8 cellular contexts compared by ENCODE assay signal in the genomic region with DNA sequence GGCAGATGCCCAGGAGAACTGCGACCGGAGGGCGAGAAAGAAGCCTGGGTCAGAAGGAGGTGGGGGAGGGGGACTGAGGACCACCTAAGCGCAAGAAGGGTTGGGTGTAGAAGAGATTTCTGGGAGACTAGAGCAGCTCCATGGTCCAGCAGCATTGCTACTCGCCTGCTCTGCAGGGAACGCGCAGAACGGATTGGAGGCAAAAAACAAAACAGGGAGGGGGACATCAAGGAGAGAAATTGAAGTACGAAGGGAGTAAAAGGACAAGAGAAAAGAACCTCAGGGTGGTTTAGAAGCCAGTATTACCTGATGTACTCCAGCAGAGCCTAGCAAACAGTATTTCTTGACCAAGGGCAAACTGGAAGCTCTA. TPM values are rescaled to one million over a fixed set of nuclear protein-coding genes. Genes with fewer than 3 reads are reported as not detected.
DNase-seq lines count a peak whose midpoint lies in the region; ATAC-seq and TF ChIP-seq lines count a peak whose summit lies in the region.

No MANE protein-coding gene starts in this region.

- TF ChIP-seq CTCF in activated B cell treated with CpG ODN at 0.5 μM for 24 hours (IDR thresholded peaks at IDR 0.05) (no peak), heart right ventricle (IDR thresholded peaks at IDR 0.05) (no peak), sigmoid colon (IDR thresholded peaks at IDR 0.05) (no peak)

- TF ChIP-seq EP300 in sigmoid colon (IDR thresholded peaks at IDR 0.05), result no peak

- no peaks in the 10 kb centered on the region for H3K9me3 Mint-ChIP-seq in activated CD8-positive, alpha-beta memory T cell treated with anti-CD3 and anti-CD28 coated beads, Interleukin-2, amount 10 ng/mL, durations not matched to agents 7 days and 5 days (ENCODE audit: low read depth)
- no peaks in the 10 kb centered on the region for H3K9me3 Mint-ChIP-seq in activated B cell treated with CpG ODN at 0.5 μM for 24 hours

- H3K27me3 ChIP-seq in heart right ventricle (peaks cover 0 to 20% (median 0%) of the 10 kb centered on the region in 7 donors), sigmoid colon (no peaks in the 10 kb centered on the region)

- 4 to 7% methylated on average over 9 of the region's 9 CpGs for WGBS in heart right ventricle, 2 donors
- 6 to 11% methylated on average over 9 of the region's 9 CpGs for WGBS in sigmoid colon, 2 donors

- H3K4me1 ChIP-seq in heart right ventricle, result peaks cover 4 to 44% (median 28%) of the 10 kb centered on the region in 9 donors
- peaks cover 0 to 31% (median 29%) of the 10 kb centered on the region in 4 donors for H3K4me1 ChIP-seq in sigmoid colon

- peak overlapping the region; percentile 76 for H3K4me3 Mint-ChIP-seq in activated CD8-positive, alpha-beta memory T cell treated with anti-CD3 and anti-CD28 coated beads, Interleukin-2, amount 10 ng/mL, durations not matched to agents 7 days and 5 days
- H3K4me3 Mint-ChIP-seq in activated B cell treated with CpG ODN at 0.5 μM for 24 hours, result peak overlapping the region; percentile 84

- H3K27ac ChIP-seq in heart right ventricle (peak overlapping the region in 9 of 10 donors; percentile 22 to 83 (median 78)), sigmoid colon (peak overlapping the region; percentile 88 to 90 (median 89))

- DNase-seq in activated CD8-positive, alpha-beta memory T cell treated with anti-CD3 and anti-CD28 coated beads, Interleukin-2, amount 10 ng/mL, durations not matched to agents 7 days and 5 days, result no peak
- no peak for DNase-seq in activated CD8-positive, alpha-beta memory T cell treated with anti-CD3 and anti-CD28 coated beads, Interleukin-2, amount 50 U/mL, for 4 hours
- no peak for DNase-seq in activated B cell treated with CpG ODN at 0.5 μM for 24 hours
- no peak for DNase-seq in heart right ventricle
- DNase-seq in sigmoid colon, result peak; percentile 66
- no peak for DNase-seq in retina
- no peak for DNase-seq in stimulated activated CD4-positive, alpha-beta T cell treated with anti-CD3 and anti-CD28 coated beads, Interleukin-12 subunit alpha, Interleukin-12 subunit beta, amount 100 ng/mL, for 4 hours
- no peak for DNase-seq in NCI-H2029 treated with DMSO at 0.1 percent for 48 hours (lab: John Stamatoyannopoulos, UW)

- H3K9me3 ChIP-seq in heart right ventricle (no peaks in the 10 kb centered on the region), sigmoid colon (no peaks in the 10 kb centered on the region)

- ATAC-seq in activated CD8-positive, alpha-beta memory T cell treated with anti-CD3 and anti-CD28 coated beads, Interleukin-2, amount 10 ng/mL, durations not matched to agents 7 days and 5 days, result no peak
- ATAC-seq in activated B cell treated with CpG ODN at 0.5 μM for 24 hours (ENCODE audit: low read depth) (peak; percentile 1), heart right ventricle (peak in 4 of 8 donors; percentile 0 to 27 (median 10))

- no peak overlapping the region for H3K27ac Mint-ChIP-seq in activated CD8-positive, alpha-beta memory T cell treated with anti-CD3 and anti-CD28 coated beads, Interleukin-2, amount 10 ng/mL, durations not matched to agents 7 days and 5 days
- peak overlapping the region; percentile 86 for H3K27ac Mint-ChIP-seq in activated B cell treated with CpG ODN at 0.5 μM for 24 hours

- H3K36me3 Mint-ChIP-seq in activated CD8-positive, alpha-beta memory T cell treated with anti-CD3 and anti-CD28 coated beads, Interleukin-2, amount 10 ng/mL, durations not matched to agents 7 days and 5 days, result no peaks in the 10 kb centered on the region
- H3K36me3 Mint-ChIP-seq in activated B cell treated with CpG ODN at 0.5 μM for 24 hours (ENCODE audit: low read depth), result peaks cover 17% of the 10 kb centered on the region

- POLR2A ChIA-PET in activated B cell treated with CpG ODN at 0.5 μM for 24 hours (lab: Charles Lee), result interaction anchor here (0.5 to 2.2 kb wide), 10 partner anchors 8 to 1247 kb away, joined by 3 to 47 read pairs (median 4); no protein-coding TSS in a partner anchor

- peaks cover 0 to 4% (median 0%) of the 10 kb centered on the region in 9 donors for H3K36me3 ChIP-seq in heart right ventricle
- no peaks in the 10 kb centered on the region for H3K36me3 ChIP-seq in sigmoid colon

- peaks cover 41% of the 10 kb centered on the region for H3K27me3 Mint-ChIP-seq in activated CD8-positive, alpha-beta memory T cell treated with anti-CD3 and anti-CD28 coated beads, Interleukin-2, amount 10 ng/mL, durations not matched to agents 7 days and 5 days
- no peaks in the 10 kb centered on the region for H3K27me3 Mint-ChIP-seq in activated B cell treated with CpG ODN at 0.5 μM for 24 hours

- TF ChIP-seq POLR2A in sigmoid colon (IDR thresholded peaks at IDR 0.05), result no peak

- intact Hi-C loops in activated B cell treated with CpG ODN at 0.5 μM for 24 hours (cut with micrococcal nuclease) (loop anchor here (5.0 kb wide), 1 partner anchor 114 kb away; no protein-coding TSS in a partner anchor), heart right ventricle (cut with DNase I) (loop anchor here in 1 of 10 donors (1.0 kb wide), 1 partner anchor 16 kb away; no protein-coding TSS in a partner anchor), sigmoid colon (cut with DNase I) (loop anchor here (2.0 to 5.0 kb wide), 2 partner anchors 17 to 114 kb away; no protein-coding TSS in a partner anchor)

- H3K4me1 Mint-ChIP-seq in activated CD8-positive, alpha-beta memory T cell treated with anti-CD3 and anti-CD28 coated beads, Interleukin-2, amount 10 ng/mL, durations not matched to agents 7 days and 5 days, result peaks cover 27% of the 10 kb centered on the region
- H3K4me1 Mint-ChIP-seq in activated B cell treated with CpG ODN at 0.5 μM for 24 hours, result peaks cover 65% of the 10 kb centered on the region

- CTCF ChIA-PET in activated CD8-positive, alpha-beta memory T cell treated with anti-CD3 and anti-CD28 coated beads, Interleukin-2, amount 10 ng/mL, durations not matched to agents 7 days and 5 days (lab: Charles Lee), result interaction anchor here (0.5 to 2.3 kb wide), 6 partner anchors 11 to 27 kb away, joined by 3 to 21 read pairs (median 5); no protein-coding TSS in a partner anchor
- CTCF ChIA-PET in activated B cell treated with CpG ODN at 0.5 μM for 24 hours (lab: Charles Lee), result interaction anchor here (0.7 to 4.8 kb wide), 4 partner anchors 14 to 20 kb away, joined by 3 to 30 read pairs (median 10); no protein-coding TSS in a partner anchor

- peak overlapping the region; percentile 62 to 87 (median 78) for H3K4me3 ChIP-seq in heart right ventricle
- H3K4me3 ChIP-seq in sigmoid colon, result peak overlapping the region; percentile 76 to 89 (median 79)

RNA-seq across cellular contexts. Expression of a gene that starts 0.5 kb away (rescaled TPM):
- 1 to 10 TPM; 6.0 to 8.1 TPM for total RNA-seq in activated CD8-positive, alpha-beta memory T cell treated with anti-CD3 and anti-CD28 coated beads, Interleukin-2, amount 10 ng/mL, durations not matched to agents 7 days and 5 days
- total RNA-seq in activated B cell treated with CpG ODN at 0.5 μM for 24 hours, result 88.9 and 117 TPM in 2 replicates
- total RNA-seq in heart right ventricle, result 10 to 100 TPM; 10.2 to 31.0 (median 18.2) TPM
- polyA plus RNA-seq in heart right ventricle, result 10 to 100 TPM; 10.4 to 41.3 TPM
- total RNA-seq in sigmoid colon, result 10 to 100 TPM; 26.5 to 73.9 (median 46.0) TPM
- polyA plus RNA-seq in sigmoid colon, result 10 to 100 TPM in 1 of 3 donors, 1 to 10 TPM in 1, under 1 TPM in 1; 0.92 to 20.6 (median 4.2) TPM

RNA-seq across cellular contexts. Expression of a gene that starts 23.4 kb away (rescaled TPM):
- total RNA-seq in activated CD8-positive, alpha-beta memory T cell treated with anti-CD3 and anti-CD28 coated beads, Interleukin-2, amount 10 ng/mL, durations not matched to agents 7 days and 5 days, result not detected
- total RNA-seq in activated B cell treated with CpG ODN at 0.5 μM for 24 hours, result not detected in 2 replicates
- 10 to 100 TPM in 2 of 10 donors, 1 to 10 TPM in 8; 1.6 to 13.6 (median 3.2) TPM for total RNA-seq in heart right ventricle
- polyA plus RNA-seq in heart right ventricle, result 1 to 10 TPM in 1 of 2 donors, under 1 TPM in 1; 0.19 to 3.1 TPM
- not detected for total RNA-seq in sigmoid colon
- polyA plus RNA-seq in sigmoid colon, result under 1 TPM in 1 of 3 donors, not detected in 2; 0.22 TPM

RNA-seq across cellular contexts. Expression of a gene that starts 47.4 kb away (rescaled TPM):
- total RNA-seq in activated CD8-positive, alpha-beta memory T cell treated with anti-CD3 and anti-CD28 coated beads, Interleukin-2, amount 10 ng/mL, durations not matched to agents 7 days and 5 days, result 10 to 100 TPM; 14.1 to 16.1 TPM
- total RNA-seq in activated B cell treated with CpG ODN at 0.5 μM for 24 hours (5.2 and 5.5 TPM in 2 replicates), heart right ventricle (10 to 100 TPM in 1 of 10 donors, 1 to 10 TPM in 2, under 1 TPM in 1, not detected in 6; 0.53 to 14.7 (median 6.0) TPM), sigmoid colon (not detected)
- polyA plus RNA-seq in heart right ventricle (under 1 TPM in 1 of 2 donors, not detected in 1; 0.06 TPM), sigmoid colon (under 1 TPM in 1 of 3 donors, not detected in 2; 0.03 TPM)

RNA-seq across cellular contexts. Expression of a gene that starts 48.6 kb away (rescaled TPM):
- not detected for total RNA-seq in activated CD8-positive, alpha-beta memory T cell treated with anti-CD3 and anti-CD28 coated beads, Interleukin-2, amount 10 ng/mL, durations not matched to agents 7 days and 5 days
- total RNA-seq in activated B cell treated with CpG ODN at 0.5 μM for 24 hours, result not detected in 2 replicates
- total RNA-seq in heart right ventricle, result not detected
- not detected for polyA plus RNA-seq in heart right ventricle
- not detected for total RNA-seq in sigmoid colon
- polyA plus RNA-seq in sigmoid colon, result not detected
